10 cellular contexts compared by ENCODE assay signal in the genomic region with DNA sequence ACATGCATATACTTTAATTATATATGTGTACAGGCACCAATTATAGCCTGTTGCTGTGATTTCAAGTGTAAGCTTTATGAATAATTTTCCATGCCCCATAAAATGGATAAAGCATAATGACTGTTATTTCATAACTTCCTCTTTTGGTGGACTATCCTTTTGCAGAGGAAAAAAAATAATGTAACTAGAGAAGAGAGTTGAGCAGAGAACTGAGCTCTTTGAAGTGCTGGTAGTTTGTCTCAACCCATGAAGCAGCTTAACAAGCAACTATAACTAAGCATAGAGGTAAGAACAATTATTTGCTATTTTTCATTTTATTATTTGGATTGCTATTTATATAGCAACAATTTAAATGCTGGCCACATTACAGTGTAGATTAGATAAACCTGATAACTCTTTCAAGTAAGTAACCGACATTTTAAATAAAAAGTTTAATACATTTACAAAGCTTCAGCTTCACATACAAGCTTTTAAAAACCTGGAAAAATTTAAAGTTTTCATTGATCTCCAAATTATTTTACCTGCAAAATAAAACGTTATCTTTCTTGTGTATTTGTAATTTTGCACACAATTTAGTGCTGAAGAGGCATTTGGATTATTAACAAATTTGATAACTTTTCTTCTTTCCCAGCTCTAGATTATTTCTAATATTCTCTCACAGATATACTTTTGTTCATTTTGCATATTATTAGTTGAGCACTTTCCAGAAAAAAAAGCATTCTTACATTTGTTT. TPM values are rescaled to one million over a fixed set of nuclear protein-coding genes. Genes with fewer than 3 reads are reported as not detected.
DNase-seq lines count a peak whose midpoint lies in the region; ATAC-seq lines count a peak whose summit lies in the region.
"Had no signal": no experiment of that assay in that cellular context is flagged by ENCODE, and none has a peak within 500 bp of the region (broad histone marks: within the 10 kb centered on the region; RNA-seq: fewer than 3 reads in every experiment).

No MANE protein-coding gene starts in this region.

- peaks cover 47 to 52% (median 51%) of the 10 kb centered on the region in 3 donors for H3K4me1 Mint-ChIP-seq in naive B cell

- H3K9me3 Mint-ChIP-seq in naive B cell = no peaks in the 10 kb centered on the region

- H3K36me3 Mint-ChIP-seq in naive B cell = peaks cover 0 to 4% of the 10 kb centered on the region in 2 donors

- peak; percentile 37 for ATAC-seq in GM18517 (IDR thresholded peaks at IDR 0.05; ENCODE audit: unreplicated experiment)
- ATAC-seq in HG02938 (IDR thresholded peaks at IDR 0.05; ENCODE audit: unreplicated experiment) = peak; percentile 30
- ATAC-seq in naive B cell (ENCODE audit: low read depth in 2 of 2) = peak; percentile 68 to 72
- ATAC-seq: heart right ventricle had no signal

- peak overlapping the region; percentile 67 to 96 (median 94) for H3K27ac Mint-ChIP-seq in naive B cell

- DNase-seq in SIG-M5 (lab: John Stamatoyannopoulos, UW) = peak; percentile 89
- peak; percentile 42 for DNase-seq in naive B cell
- no peak for DNase-seq in DMS 273 (lab: John Stamatoyannopoulos, UW; ENCODE audit: unreplicated experiment)
- no peak for DNase-seq in hypothalamus (lab: John Stamatoyannopoulos, UW)
- DNase-seq in amniotic stem cell (lab: John Stamatoyannopoulos, UW) = no peak
- no peak for DNase-seq in NCI-H128 (lab: John Stamatoyannopoulos, UW; ENCODE audit: unreplicated experiment)
- DNase-seq: heart right ventricle, NCI-H345 had no signal

- H3K4me3 Mint-ChIP-seq in naive B cell = peak overlapping the region; percentile 84 to 96 (median 92)

- H3K27me3 Mint-ChIP-seq in naive B cell = no peaks in the 10 kb centered on the region

RNA-seq across cellular contexts. Expression of gene MBNL1, which starts 24.4 kb away (rescaled TPM):
- 100 to 1,000 TPM; 188 to 346 (median 260) TPM for polyA plus RNA-seq in naive B cell (ENCODE audit: low read depth in 6 of 6)

Comparison
In these comparisons a context has a peak if more than half of its experiments do, and no peak if none do; other contexts are left out.
1. DNase-seq: peak in SIG-M5 (single experiment) and naive B cell (single experiment); none in DMS 273 (single experiment), hypothalamus (0 of 51), amniotic stem cell (single experiment) and NCI-H128 (single experiment).
2. Peak in every context shown above with its lines, with median percentiles within 50 percentile points of each other: ATAC-seq.